12 cellular contexts compared by ENCODE assay signal in genomic region chr12:90280564-90281058, GRCh38.
A peak's percentile ranks its signal among the peaks of the same experiment; 100 is the strongest.
DNase-seq lines count a peak whose midpoint lies in the region; ATAC-seq and TF ChIP-seq lines count a peak whose summit lies in the region.
"Had no signal": no experiment of that assay in that cellular context is flagged by ENCODE, and none has a peak within 500 bp of the region (broad histone marks: within the 10 kb centered on the region; RNA-seq: fewer than 3 reads in every experiment).

No MANE protein-coding gene starts in this region.

- no peak for DNase-seq in activated naive CD4-positive, alpha-beta T cell treated with anti-CD3 and anti-CD28 coated beads, Interleukin-2, amount 10 ng/mL, durations not matched to agents 7 days and 5 days
- peak; percentile 6 for DNase-seq in activated T-helper 9 cell treated with anti-CD3 and anti-CD28 coated beads, Interleukin-2, amount 50 U/mL, for 16 hours (ENCODE audit: low read depth)
- peak; percentile 11 to 64 for DNase-seq in stimulated activated effector memory CD8-positive, alpha-beta T cell treated with anti-CD3 and anti-CD28 coated beads, Interleukin-12 subunit alpha, Interleukin-12 subunit beta, amount 100 ng/mL, for 72 hours (ENCODE audit: low spot score in 2 of 2)
- DNase-seq in NK-92 treated with Interleukin-12 subunit alpha and Interleukin-12 subunit beta, amount 100 ng/mL, for 24 hours (lab: John Stamatoyannopoulos, UW), result no peak
- DNase-seq in tibial artery, result no peak
- DNase-seq: SJCRH30 had no signal

- no peaks in the 10 kb centered on the region for H3K27me3 Mint-ChIP-seq in activated naive CD4-positive, alpha-beta T cell treated with anti-CD3 and anti-CD28 coated beads, Interleukin-2, amount 50 U/mL, for 24 hours
- no peaks in the 10 kb centered on the region for H3K27me3 Mint-ChIP-seq in activated naive CD4-positive, alpha-beta T cell treated with anti-CD3 and anti-CD28 coated beads, Interleukin-2, amount 10 ng/mL, durations not matched to agents 7 days and 5 days

- H3K4me3 Mint-ChIP-seq in activated naive CD4-positive, alpha-beta T cell treated with anti-CD3 and anti-CD28 coated beads, Interleukin-2, amount 50 U/mL, for 24 hours, result no peak overlapping the region
- no peak overlapping the region for H3K4me3 Mint-ChIP-seq in activated naive CD4-positive, alpha-beta T cell treated with anti-CD3 and anti-CD28 coated beads, Interleukin-2, amount 10 ng/mL, durations not matched to agents 7 days and 5 days
- no peak overlapping the region for H3K4me3 Mint-ChIP-seq in stimulated activated effector memory CD8-positive, alpha-beta T cell treated with anti-CD3 and anti-CD28 coated beads, Interleukin-12 subunit alpha, Interleukin-12 subunit beta, amount 100 ng/mL, for 72 hours

- H3K36me3 Mint-ChIP-seq in activated naive CD4-positive, alpha-beta T cell treated with anti-CD3 and anti-CD28 coated beads, Interleukin-2, amount 50 U/mL, for 24 hours, result no peaks in the 10 kb centered on the region
- H3K36me3 Mint-ChIP-seq in activated naive CD4-positive, alpha-beta T cell treated with anti-CD3 and anti-CD28 coated beads, Interleukin-2, amount 10 ng/mL, durations not matched to agents 7 days and 5 days, result no peaks in the 10 kb centered on the region
- no peaks in the 10 kb centered on the region for H3K36me3 Mint-ChIP-seq in stimulated activated effector memory CD8-positive, alpha-beta T cell treated with anti-CD3 and anti-CD28 coated beads, Interleukin-12 subunit alpha, Interleukin-12 subunit beta, amount 100 ng/mL, for 72 hours

- H3K4me1 Mint-ChIP-seq in activated naive CD4-positive, alpha-beta T cell treated with anti-CD3 and anti-CD28 coated beads, Interleukin-2, amount 50 U/mL, for 24 hours, result peaks cover 15% of the 10 kb centered on the region
- H3K4me1 Mint-ChIP-seq in activated naive CD4-positive, alpha-beta T cell treated with anti-CD3 and anti-CD28 coated beads, Interleukin-2, amount 10 ng/mL, durations not matched to agents 7 days and 5 days, result no peaks in the 10 kb centered on the region
- peaks cover 26% of the 10 kb centered on the region for H3K4me1 Mint-ChIP-seq in stimulated activated effector memory CD8-positive, alpha-beta T cell treated with anti-CD3 and anti-CD28 coated beads, Interleukin-12 subunit alpha, Interleukin-12 subunit beta, amount 100 ng/mL, for 72 hours

- CTCF ChIA-PET in activated naive CD4-positive, alpha-beta T cell treated with anti-CD3 and anti-CD28 coated beads, Interleukin-2, amount 10 ng/mL, durations not matched to agents 7 days and 5 days (lab: Charles Lee), result no interaction called here

- no peaks in the 10 kb centered on the region for H3K9me3 Mint-ChIP-seq in activated naive CD4-positive, alpha-beta T cell treated with anti-CD3 and anti-CD28 coated beads, Interleukin-2, amount 50 U/mL, for 24 hours
- H3K9me3 Mint-ChIP-seq in activated naive CD4-positive, alpha-beta T cell treated with anti-CD3 and anti-CD28 coated beads, Interleukin-2, amount 10 ng/mL, durations not matched to agents 7 days and 5 days, result peaks cover 10% of the 10 kb centered on the region
- H3K9me3 Mint-ChIP-seq in stimulated activated effector memory CD8-positive, alpha-beta T cell treated with anti-CD3 and anti-CD28 coated beads, Interleukin-12 subunit alpha, Interleukin-12 subunit beta, amount 100 ng/mL, for 72 hours, result peaks cover 4% of the 10 kb centered on the region

- ATAC-seq in HG02884 (IDR thresholded peaks at IDR 0.05; ENCODE audit: unreplicated experiment) (peak; percentile 79), SK-N-SH treated with all-trans-retinoic acid at 6 μM for 48 hours (no peak)
- ATAC-seq in stimulated activated effector memory CD8-positive, alpha-beta T cell treated with anti-CD3 and anti-CD28 coated beads, Interleukin-12 subunit alpha, Interleukin-12 subunit beta, amount 100 ng/mL, for 72 hours, result peak; percentile 85

- intact Hi-C loops in tibial artery (cut with DNase I; ENCODE audit: low total_unique reads), result no loop called here

- H3K27ac ChIP-seq in tibial artery, result no peak overlapping the region
- H3K27ac ChIP-seq: BLaER1, hepatocyte, neutrophil, SJCRH30 had no signal

- H3K27me3 ChIP-seq in tibial artery, result no peaks in the 10 kb centered on the region
- H3K27me3 ChIP-seq: BLaER1, hepatocyte, neutrophil, SJCRH30 had no signal

- TF ChIP-seq CTCF in tibial artery (IDR thresholded peaks at IDR 0.05), result no peak

- no peaks in the 10 kb centered on the region for H3K9me3 ChIP-seq in tibial artery
- H3K9me3 ChIP-seq: neutrophil had no signal

- H3K4me3 ChIP-seq in tibial artery, result no peak overlapping the region
- H3K4me3 ChIP-seq: BLaER1, hepatocyte, SJCRH30 had no signal

- H3K36me3 ChIP-seq in tibial artery, result no peaks in the 10 kb centered on the region
- H3K36me3 ChIP-seq: neutrophil, SJCRH30 had no signal

- H3K4me1 ChIP-seq in tibial artery, result no peaks in the 10 kb centered on the region
- H3K4me1 ChIP-seq: BLaER1, SJCRH30 had no signal

- H3K27ac Mint-ChIP-seq in activated naive CD4-positive, alpha-beta T cell treated with anti-CD3 and anti-CD28 coated beads, Interleukin-2, amount 50 U/mL, for 24 hours, result peak overlapping the region; percentile 85
- no peak overlapping the region for H3K27ac Mint-ChIP-seq in activated naive CD4-positive, alpha-beta T cell treated with anti-CD3 and anti-CD28 coated beads, Interleukin-2, amount 10 ng/mL, durations not matched to agents 7 days and 5 days
- peak overlapping the region; percentile 23 for H3K27ac Mint-ChIP-seq in stimulated activated effector memory CD8-positive, alpha-beta T cell treated with anti-CD3 and anti-CD28 coated beads, Interleukin-12 subunit alpha, Interleukin-12 subunit beta, amount 100 ng/mL, for 72 hours

TF ChIP-seq in SK-N-SH treated with all-trans-retinoic acid at 6 μM for 48 hours, 23 proteins besides CTCF, POLR2A, EP300 and RAD21:
- no peak for TF ChIP-seq ZNF8 (CRISPR knock-in tag; IDR thresholded peaks at IDR 0.05)

Comparison
In these comparisons a context has a peak if more than half of its experiments do, and no peak if none do; other contexts are left out.
1. DNase-seq: peak in activated T-helper 9 cell treated with anti-CD3 and anti-CD28 coated beads, Interleukin-2, amount 50 U/mL, for 16 hours (single experiment) and stimulated activated effector memory CD8-positive, alpha-beta T cell treated with anti-CD3 and anti-CD28 coated beads, Interleukin-12 subunit alpha, Interleukin-12 subunit beta, amount 100 ng/mL, for 72 hours (2 of 2); none in activated naive CD4-positive, alpha-beta T cell treated with anti-CD3 and anti-CD28 coated beads, Interleukin-2, amount 10 ng/mL, durations not matched to agents 7 days and 5 days (single experiment), NK-92 treated with Interleukin-12 subunit alpha and Interleukin-12 subunit beta, amount 100 ng/mL, for 24 hours (single experiment) and tibial artery (0 of 2).